In the genomic region with DNA sequence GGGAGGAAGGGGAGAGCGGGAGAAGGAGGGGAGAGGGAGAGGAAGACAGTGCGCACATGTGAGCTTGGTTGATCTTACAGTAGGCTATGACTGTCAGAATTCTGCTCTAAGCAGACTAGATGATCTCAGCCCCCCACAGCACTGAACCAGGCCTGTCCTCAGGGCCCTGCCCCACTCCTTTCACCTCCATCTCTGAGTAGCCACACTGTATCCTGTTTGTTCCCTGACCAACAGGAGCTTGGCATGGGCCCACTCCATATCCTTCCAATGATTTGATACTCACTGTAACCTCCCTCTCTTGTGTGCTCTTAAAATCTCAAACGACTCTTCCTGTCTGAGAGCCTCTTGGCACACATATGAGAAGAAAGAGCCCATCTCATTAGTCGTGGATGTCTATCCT, we compare ENCODE assay signal across 12 cellular contexts.
"Had no signal": no experiment of that assay in that cellular context is flagged by ENCODE, and none has a peak within 500 bp of the region (broad histone marks: within the 10 kb centered on the region; RNA-seq: fewer than 3 reads in every experiment).

No MANE protein-coding gene starts in this region.

- H3K9me3 Mint-ChIP-seq: activated naive CD4-positive, alpha-beta T cell treated with anti-CD3 and anti-CD28 coated beads, Interleukin-2, amount 10 ng/mL, durations not matched to agents 7 days and 5 days; T-helper 1 cell treated with Interleukin-12 subunit alpha and Interleukin-12 subunit beta and Interleukin-4 antibody, amounts not matched to agents 30 μg/mL and 1 μg/mL, for 36 hours had no signal

- H3K9me3 ChIP-seq: lower lobe of right lung, right atrium auricular region, tibial nerve, vagina had no signal

- H3K27ac ChIP-seq: brain microvascular endothelial cell, lower lobe of right lung, right atrium auricular region, skin epidermis, tibial nerve, vagina had no signal

- H3K36me3 Mint-ChIP-seq: activated CD8-positive, alpha-beta memory T cell treated with anti-CD3 and anti-CD28 coated beads, Interleukin-2, amount 10 ng/mL, durations not matched to agents 7 days and 5 days; activated naive CD4-positive, alpha-beta T cell treated with anti-CD3 and anti-CD28 coated beads, Interleukin-2, amount 10 ng/mL, durations not matched to agents 7 days and 5 days had no signal

- DNase-seq: activated CD4-positive, CD25-positive, alpha-beta regulatory T cell; activated CD8-positive, alpha-beta memory T cell treated with anti-CD3 and anti-CD28 coated beads, Interleukin-2, amount 10 ng/mL, durations not matched to agents 7 days and 5 days; activated naive CD4-positive, alpha-beta T cell treated with anti-CD3 and anti-CD28 coated beads, Interleukin-2, amount 10 ng/mL, durations not matched to agents 7 days and 5 days; brain microvascular endothelial cell; dermis blood vessel endothelial cell; lower lobe of right lung; midbrain had no signal

- H3K27me3 ChIP-seq: brain microvascular endothelial cell, right atrium auricular region, tibial nerve, vagina had no signal

- H3K36me3 ChIP-seq: brain microvascular endothelial cell, lower lobe of right lung, right atrium auricular region, tibial nerve, vagina had no signal

- ATAC-seq: activated CD8-positive, alpha-beta memory T cell treated with anti-CD3 and anti-CD28 coated beads, Interleukin-2, amount 10 ng/mL, durations not matched to agents 7 days and 5 days; lower lobe of right lung had no signal

- H3K27ac Mint-ChIP-seq: activated CD8-positive, alpha-beta memory T cell treated with anti-CD3 and anti-CD28 coated beads, Interleukin-2, amount 10 ng/mL, durations not matched to agents 7 days and 5 days; activated naive CD4-positive, alpha-beta T cell treated with anti-CD3 and anti-CD28 coated beads, Interleukin-2, amount 10 ng/mL, durations not matched to agents 7 days and 5 days; T-helper 1 cell treated with Interleukin-12 subunit alpha and Interleukin-12 subunit beta and Interleukin-4 antibody, amounts not matched to agents 30 μg/mL and 1 μg/mL, for 36 hours had no signal

- H3K27me3 Mint-ChIP-seq: activated CD8-positive, alpha-beta memory T cell treated with anti-CD3 and anti-CD28 coated beads, Interleukin-2, amount 10 ng/mL, durations not matched to agents 7 days and 5 days had no signal

- H3K4me3 ChIP-seq: lower lobe of right lung, right atrium auricular region, skin epidermis, tibial nerve, vagina had no signal

- H3K4me3 Mint-ChIP-seq: activated CD8-positive, alpha-beta memory T cell treated with anti-CD3 and anti-CD28 coated beads, Interleukin-2, amount 10 ng/mL, durations not matched to agents 7 days and 5 days; activated naive CD4-positive, alpha-beta T cell treated with anti-CD3 and anti-CD28 coated beads, Interleukin-2, amount 10 ng/mL, durations not matched to agents 7 days and 5 days; T-helper 1 cell treated with Interleukin-12 subunit alpha and Interleukin-12 subunit beta and Interleukin-4 antibody, amounts not matched to agents 30 μg/mL and 1 μg/mL, for 36 hours had no signal
